In the genomic region with DNA sequence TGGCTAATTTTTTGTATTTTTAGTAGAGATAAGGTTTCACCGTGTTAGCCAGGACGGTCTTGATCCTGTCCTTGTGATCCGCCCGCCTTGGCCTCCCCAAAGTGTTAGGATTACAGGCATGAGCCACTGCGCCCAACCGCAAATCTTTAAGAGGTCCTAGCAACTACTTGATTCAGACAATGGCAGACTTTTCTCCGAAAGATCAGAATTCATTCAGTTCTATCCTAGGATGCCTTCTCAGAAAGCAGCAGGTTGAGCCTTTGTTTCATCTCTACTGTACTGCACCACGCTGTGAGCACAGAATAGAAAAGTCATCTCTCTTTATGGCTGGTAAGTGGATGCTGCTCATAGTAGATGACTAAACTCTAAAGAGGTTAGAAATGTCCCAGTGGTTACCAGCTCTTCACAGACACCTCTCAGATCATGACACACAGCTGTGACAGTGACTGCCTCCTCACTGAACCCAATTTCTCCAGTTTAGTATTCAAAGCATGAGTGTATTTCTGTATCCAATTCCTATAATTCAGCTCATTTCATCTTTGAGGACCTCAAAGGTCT, we compare ENCODE assay signal across 11 cellular contexts. TPM values are rescaled to one million over a fixed set of nuclear protein-coding genes. Genes with fewer than 3 reads are reported as not detected.
DNase-seq lines count a peak whose midpoint lies in the region; ATAC-seq, FAIRE-seq and TF ChIP-seq lines count a peak whose summit lies in the region.
"Had no signal": no experiment of that assay in that cellular context is flagged by ENCODE, and none has a peak within 500 bp of the region (broad histone marks: within the 10 kb centered on the region; RNA-seq: fewer than 3 reads in every experiment).

No MANE protein-coding gene starts in this region.

- TF ChIP-seq CTCF in K562 (IDR thresholded peaks at IDR 0.05 in 2 of 3, conservative IDR thresholded peaks at IDR 0.05 in 1 of 3; ENCODE audit: insufficient read depth in 2 of 3, low read depth in 1 of 3, low read length in 3 of 3), result no peak
- no peak for TF ChIP-seq CTCF in CD4-positive, alpha-beta T cell (IDR thresholded peaks at IDR 0.05)

- no peak for TF ChIP-seq RAD21 in K562 (CRISPR knock-in tag; conservative IDR thresholded peaks at IDR 0.05 in 1 of 2, IDR thresholded peaks at IDR 0.05 in 1 of 2)

- no peaks in the 10 kb centered on the region for H3K79me2 ChIP-seq in K562 (ENCODE audit: control insufficient read depth, insufficient read depth, low read length)

- peaks cover 0 to 3% of the 10 kb centered on the region in 2 experiments; a peak in 3 of 5 replicates for H3K4me1 ChIP-seq in K562 (replicated peaks in 1 of 2; ENCODE audit: control insufficient read depth in 2 of 2, insufficient read depth in 2 of 2, low read length in 2 of 2)

- H3K27ac ChIP-seq in K562 (ENCODE audit: extremely low read depth, low read depth, low read length), result peak overlapping the region; percentile 60; the same call in 1 of the 3 replicates
- no peak overlapping the region for H3K27ac ChIP-seq in CD4-positive, alpha-beta T cell (ENCODE audit: low read depth, low read length)
- H3K27ac ChIP-seq: C4-2B had no signal

- no peak overlapping the region for H3K27ac Mint-ChIP-seq in CD4-positive, alpha-beta T cell
- H3K27ac Mint-ChIP-seq: activated T-helper 1 cell treated with anti-CD3 and anti-CD28 coated beads, Interleukin-12 subunit alpha, Interleukin-12 subunit beta, Interleukin-2, Interleukin-4 antibody, amounts not matched to agents 30 ng/mL and 10 ng/mL and 1 ng/mL, durations not matched to agents 14 hours and 24 hours and 36 hours had no signal

- no peak for TF ChIP-seq POLR2A in K562 (conservative IDR thresholded peaks at IDR 0.05)

- POLR2A ChIA-PET in K562 (lab: Yijun Ruan, JAX), result no interaction called here
- POLR2A ChIA-PET in CD4-positive, alpha-beta T cell (lab: Charles Lee), result no interaction called here

- DNase-seq in K562 (ENCODE audit: extremely low read depth in 1 of 4, low spot score in 3 of 4) (peak in 1 of 4 experiments; percentile 64), left lobe of liver (ENCODE audit: low spot score) (no peak), NCI-H226 (no peak)
- no peak for DNase-seq in CD4-positive, alpha-beta T cell
- DNase-seq: naive thymus-derived CD4-positive, alpha-beta T cell had no signal

- ATAC-seq in GM18519 (IDR thresholded peaks at IDR 0.05; ENCODE audit: low FRiP score, unreplicated experiment), result peak; percentile 62
- ATAC-seq in GM19395 (IDR thresholded peaks at IDR 0.05; ENCODE audit: unreplicated experiment), result peak; percentile 64
- peak; percentile 70 for ATAC-seq in HG02885 (IDR thresholded peaks at IDR 0.05; ENCODE audit: poor library complexity, unreplicated experiment)
- ATAC-seq in K562, result peak; percentile 78
- ATAC-seq in left lobe of liver, result no peak
- ATAC-seq in SK-N-SH treated with all-trans-retinoic acid at 6 μM for 48 hours, result no peak
- no peak for ATAC-seq in CD4-positive, alpha-beta T cell (ENCODE audit: poor library complexity)
- ATAC-seq: naive thymus-derived CD4-positive, alpha-beta T cell had no signal

- no peaks in the 10 kb centered on the region for H3K27me3 ChIP-seq in K562 (ENCODE audit: control insufficient read depth in 2 of 2, insufficient read depth in 2 of 2, low read length in 2 of 2)
- H3K27me3 ChIP-seq in CD4-positive, alpha-beta T cell (ENCODE audit: control insufficient read depth, insufficient read depth, low read length), result no peaks in the 10 kb centered on the region

- no peaks in the 10 kb centered on the region for H3K9me3 Mint-ChIP-seq in CD4-positive, alpha-beta T cell
- H3K9me3 Mint-ChIP-seq: activated T-helper 1 cell treated with anti-CD3 and anti-CD28 coated beads, Interleukin-12 subunit alpha, Interleukin-12 subunit beta, Interleukin-2, Interleukin-4 antibody, amounts not matched to agents 30 ng/mL and 10 ng/mL and 1 ng/mL, durations not matched to agents 14 hours and 24 hours and 36 hours; naive thymus-derived CD4-positive, alpha-beta T cell had no signal

- no peaks in the 10 kb centered on the region for H3K27me3 Mint-ChIP-seq in CD4-positive, alpha-beta T cell

- peak overlapping the region; percentile 41; the same call in 1 of the 2 replicates for H3K4me2 ChIP-seq in K562 (ENCODE audit: insufficient read depth, low read length)

- peak overlapping the region; percentile 89 for H2AFZ ChIP-seq in K562 (ENCODE audit: low read depth, low read length)

- no peak for TF ChIP-seq EP300 in K562 (IDR thresholded peaks at IDR 0.05; ENCODE audit: low read length)

- in situ Hi-C loops in K562 (cut with MboI), result no loop called here

- no peak for FAIRE-seq in K562 (lab: Jason Lieb, UNC)

- H3K9me1 ChIP-seq in K562 (ENCODE audit: control insufficient read depth, insufficient read depth, low read length), result no peaks in the 10 kb centered on the region

- no peaks in the 10 kb centered on the region for H3K36me3 ChIP-seq in K562 (ENCODE audit: control insufficient read depth, insufficient read depth, low read length)

- no peak overlapping the region for H3K9ac ChIP-seq in K562 (ENCODE audit: insufficient read depth in 1 of 2, low read depth in 2 of 2, low read length in 2 of 2)

- H3K4me3 Mint-ChIP-seq in CD4-positive, alpha-beta T cell, result no peak overlapping the region
- H3K4me3 Mint-ChIP-seq: activated T-helper 1 cell treated with anti-CD3 and anti-CD28 coated beads, Interleukin-12 subunit alpha, Interleukin-12 subunit beta, Interleukin-2, Interleukin-4 antibody, amounts not matched to agents 30 ng/mL and 10 ng/mL and 1 ng/mL, durations not matched to agents 14 hours and 24 hours and 36 hours; naive thymus-derived CD4-positive, alpha-beta T cell had no signal

- BruUV-seq in K562 (replicated peaks; lab: Mats Ljungman, UMichigan), result no TSS peak

- H3K4me3 ChIP-seq in K562, result no peak overlapping the region

- no peaks in the 10 kb centered on the region for H4K20me1 ChIP-seq in K562 (replicated peaks; ENCODE audit: control insufficient read depth, insufficient read depth, low read length)

- WGBS in K562 (ENCODE audit: insufficient coverage, low coverage, missing lambda C conversion rate), result 27% methylated on average over 8 of the region's 8 CpGs

- CTCF ChIA-PET in K562 (lab: Yijun Ruan, JAX; ENCODE audit: low intra/inter-chr PET ratio), result no interaction called here
- CTCF ChIA-PET in CD4-positive, alpha-beta T cell (lab: Charles Lee), result interaction anchor here (0.7 to 1.1 kb wide), 2 partner anchors 13 to 23 kb away, joined by 3 to 4 read pairs; no protein-coding TSS in a partner anchor

- H3K36me3 Mint-ChIP-seq in CD4-positive, alpha-beta T cell (ENCODE audit: low read depth), result no peaks in the 10 kb centered on the region
- H3K36me3 Mint-ChIP-seq: naive thymus-derived CD4-positive, alpha-beta T cell had no signal

- intact Hi-C loops in K562 (cut with micrococcal nuclease), result no loop called here
- intact Hi-C loops in CD4-positive, alpha-beta T cell (cut with DNase I, micrococcal nuclease), result no loop called here

- no peaks in the 10 kb centered on the region for H3K4me1 Mint-ChIP-seq in CD4-positive, alpha-beta T cell (ENCODE audit: low read depth)

- no peaks in the 10 kb centered on the region for H3K9me3 ChIP-seq in K562 (replicated peaks; ENCODE audit: control insufficient read depth, insufficient read depth, low read depth, low read length)
- H3K9me3 ChIP-seq in CD4-positive, alpha-beta T cell (ENCODE audit: control insufficient read depth, low read length), result no peaks in the 10 kb centered on the region

TF ChIP-seq in K562, 482 proteins besides CTCF, POLR2A, EP300 and RAD21 (continues in another document):
- peak in 1 of 2 experiments; percentile 53; a peak in 3 of 4 replicates for TF ChIP-seq NRF1 (conservative IDR thresholded peaks at IDR 0.05 in 1 of 2, IDR thresholded peaks at IDR 0.05 in 1 of 2)
- TF ChIP-seq ZNF77 (CRISPR knock-in tag; IDR thresholded peaks at IDR 0.05), result no peak
- TF ChIP-seq TRIM28 (IDR thresholded peaks at IDR 0.05), result no peak

TF ChIP-seq in SK-N-SH treated with all-trans-retinoic acid at 6 μM for 48 hours, 23 proteins besides CTCF, POLR2A, EP300 and RAD21 (continues in another document):
- TF ChIP-seq, protein P1, sequence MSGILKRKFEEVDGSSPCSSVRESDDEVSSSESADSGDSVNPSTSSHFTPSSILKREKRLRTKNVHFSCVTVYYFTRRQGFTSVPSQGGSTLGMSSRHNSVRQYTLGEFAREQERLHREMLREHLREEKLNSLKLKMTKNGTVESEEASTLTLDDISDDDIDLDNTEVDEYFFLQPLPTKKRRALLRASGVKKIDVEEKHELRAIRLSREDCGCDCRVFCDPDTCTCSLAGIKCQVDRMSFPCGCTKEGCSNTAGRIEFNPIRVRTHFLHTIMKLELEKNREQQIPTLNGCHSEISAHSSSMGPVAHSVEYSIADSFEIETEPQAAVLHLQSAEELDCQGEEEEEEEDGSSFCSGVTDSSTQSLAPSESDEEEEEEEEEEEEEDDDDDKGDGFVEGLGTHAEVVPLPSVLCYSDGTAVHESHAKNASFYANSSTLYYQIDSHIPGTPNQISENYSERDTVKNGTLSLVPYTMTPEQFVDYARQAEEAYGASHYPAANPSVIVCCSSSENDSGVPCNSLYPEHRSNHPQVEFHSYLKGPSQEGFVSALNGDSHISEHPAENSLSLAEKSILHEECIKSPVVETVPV (CRISPR knock-in tag; IDR thresholded peaks at IDR 0.05), result no peak

RNA-seq across cellular contexts. Expression of a gene that starts 6.0 kb away (rescaled TPM):
- total RNA-seq in K562 (2011; cell fraction: chromatin; rRNA removed; ENCODE audit: low replicate concordance), result 15.6 and 37.3 TPM in 2 replicates
- 8.2 and 21.1 TPM in 2 replicates for total RNA-seq in K562 (2011; cell fraction: nucleolus; rRNA removed)
- 16.1 and 18.7 TPM in 2 replicates for total RNA-seq in K562 (2011; cell fraction: nucleoplasm; rRNA removed)
- total RNA-seq in K562 (2014; rRNA removed), result 22.8 and 23.2 TPM in 2 replicates
- 29.7 and 31.1 TPM in 2 replicates for total RNA-seq in K562 (2014; rRNA removed; fragmentation: Illumina TruSeq; extraction: Trizol)
- total RNA-seq in K562 (2015; rRNA removed; fragmentation: Illumina TruSeq; extraction: Trizol), result 25.2 and 26.1 TPM in 2 replicates
- total RNA-seq in K562 (2021), result 19.1 and 19.7 TPM in 2 replicates
- 67.8 and 73.1 TPM in 2 replicates for polyA plus RNA-seq in K562 (2011; rRNA removed)
- polyA plus RNA-seq in K562 (2011; cell fraction: cytosol; rRNA removed), result 16.7 and 30.5 TPM in 2 replicates
- polyA plus RNA-seq in K562 (2011; cell fraction: nucleus; rRNA removed), result 67.4 and 82.0 TPM in 2 replicates
- 13.0 and 13.7 TPM in 2 replicates for polyA plus RNA-seq in K562 (2012)
- 26.3 and 29.2 TPM in 2 replicates for polyA plus RNA-seq in K562 (2014; fragmentation: Illumina TruSeq; extraction: Trizol)
- 10 to 100 TPM; 27.2 to 39.0 TPM for polyA plus RNA-seq in K562 (2014; fragmentation: Nextera tagmentation; extraction: Ambion mirVana)
- polyA plus RNA-seq in K562 (2014; rRNA removed), result 30.7 and 33.4 TPM in 2 replicates
- polyA minus RNA-seq in K562 (2011; rRNA and poly(A)+ RNA removed), result 67.8 and 70.2 TPM in 2 replicates
- 18.6 and 24.0 TPM in 2 replicates for polyA minus RNA-seq in K562 (2011; cell fraction: cytosol; rRNA and poly(A)+ RNA removed)
- polyA minus RNA-seq in K562 (2011; cell fraction: nucleus; rRNA and poly(A)+ RNA removed), result 19.1 and 31.4 TPM in 2 replicates
- total RNA-seq in left lobe of liver, result 1.8 TPM
- 10 to 100 TPM; 41.8 to 47.6 TPM for total RNA-seq in CD4-positive, alpha-beta T cell

Comparison
In these comparisons a context has a peak if more than half of its experiments do, and no peak if none do; other contexts are left out.
1. ATAC-seq: peak in GM18519 (single experiment), GM19395 (single experiment), HG02885 (single experiment) and K562 (single experiment); none in left lobe of liver (single experiment), SK-N-SH treated with all-trans-retinoic acid at 6 μM for 48 hours (single experiment) and CD4-positive, alpha-beta T cell (single experiment).